Comparison of ENCODE assay signal across 8 cellular contexts in the genomic region with DNA sequence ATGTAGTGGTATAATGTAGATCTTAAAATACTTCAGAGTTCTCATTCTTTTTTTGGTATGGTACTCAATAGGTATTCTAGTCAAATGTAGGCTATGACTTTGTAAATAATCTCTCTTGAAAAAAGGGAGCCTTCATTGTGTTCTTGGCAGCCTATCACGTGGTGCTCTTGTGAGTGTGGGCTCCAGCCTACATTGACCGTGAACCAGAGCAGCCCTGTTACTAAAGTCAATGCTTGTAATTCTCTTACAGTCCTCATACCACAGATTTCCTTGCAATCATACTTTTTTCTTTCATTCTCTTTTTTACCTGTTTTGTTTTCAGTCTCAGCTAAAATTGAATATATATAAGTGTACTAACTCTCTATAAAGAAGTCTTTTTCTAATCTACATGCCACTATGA. TPM values are rescaled to one million over a fixed set of nuclear protein-coding genes. Genes with fewer than 3 reads are reported as not detected.
A peak's percentile ranks its signal among the peaks of the same experiment; 100 is the strongest.
DNase-seq lines count a peak whose midpoint lies in the region; ATAC-seq, FAIRE-seq and TF ChIP-seq lines count a peak whose summit lies in the region.

No MANE protein-coding gene starts in this region.

- H3K27ac Mint-ChIP-seq in mesothelial cell of epicardium, result peak overlapping the region; percentile 45

- CTCF ChIA-PET in GM12878 (lab: Yijun Ruan, JAX), result interaction anchor here (0.5 kb wide), 1 partner anchor 85 kb away, joined by 3 read pairs; no protein-coding TSS in a partner anchor

- H3K4me1 ChIP-seq in GM12878 (ENCODE audit: control insufficient read depth, insufficient read depth, low read length), result peaks cover 24% of the 10 kb centered on the region

- peak overlapping the region; percentile 68 for H3K4me2 ChIP-seq in GM12878 (ENCODE audit: control insufficient read depth, insufficient read depth)

- FAIRE-seq in GM12878 (lab: Jason Lieb, UNC) (no peak), urothelium cell line (lab: Jason Lieb, UNC) (no peak)

- TF ChIP-seq POLR2A in GM12878 (IDR thresholded peaks at IDR 0.05; ENCODE audit: low read depth, low read length), result no peak

- peaks cover 8% of the 10 kb centered on the region; the same call in 2 of the 3 replicates for H3K9me3 ChIP-seq in GM12878 (replicated peaks; ENCODE audit: control insufficient read depth, insufficient read depth, low read length)

- H3K9me3 Mint-ChIP-seq in mesothelial cell of epicardium, result no peaks in the 10 kb centered on the region

- peaks cover 3% of the 10 kb centered on the region for H3K36me3 Mint-ChIP-seq in mesothelial cell of epicardium

- H3K27me3 Mint-ChIP-seq in mesothelial cell of epicardium (ENCODE audit: low read depth), result no peaks in the 10 kb centered on the region

- POLR2A ChIA-PET in GM12878 (lab: Charles Lee), result interaction anchor here (0.9 kb wide), 1 partner anchor 10 kb away, joined by 3 read pairs; no protein-coding TSS in a partner anchor

- H3K79me2 ChIP-seq in GM12878 (ENCODE audit: control insufficient read depth, insufficient read depth, low read length), result peaks cover 97% of the 10 kb centered on the region

- in situ Hi-C loops in GM12878 (cut with MboI), result no loop called here

- no peaks in the 10 kb centered on the region for H4K20me1 ChIP-seq in GM12878 (ENCODE audit: control insufficient read depth, insufficient read depth)

- H3K4me1 Mint-ChIP-seq in mesothelial cell of epicardium, result peaks cover 23% of the 10 kb centered on the region

- H3K27me3 ChIP-seq in GM12878 (replicated peaks in 1 of 2; ENCODE audit: control insufficient read depth in 2 of 2, insufficient read depth in 2 of 2, low read length in 1 of 2), result no peaks in the 10 kb centered on the region

- ATAC-seq in HG03469 (IDR thresholded peaks at IDR 0.05; ENCODE audit: unreplicated experiment) (peak; percentile 35), GM12878 (peak; percentile 80), GM21825 (IDR thresholded peaks at IDR 0.05; ENCODE audit: unreplicated experiment) (no peak), GM21528 (IDR thresholded peaks at IDR 0.05; ENCODE audit: low FRiP score, unreplicated experiment) (no peak)

- no peak overlapping the region for H3K4me3 ChIP-seq in GM12878

- 0 out of 2 replicates have a peak overlapping the region, but pooled peaks have one; percentile 9 for H3K9ac ChIP-seq in GM12878 (ENCODE audit: control insufficient read depth, insufficient read depth, low read length)

- TF ChIP-seq CTCF in GM12878 (IDR thresholded peaks at IDR 0.05 in 2 of 3, conservative IDR thresholded peaks at IDR 0.05 in 1 of 3; ENCODE audit: control insufficient read depth in 2 of 3, extremely low read depth in 1 of 3, insufficient read depth in 1 of 3, low read depth in 3 of 3, low read length in 3 of 3) (no peak), mesothelial cell of epicardium (IDR thresholded peaks at IDR 0.05; ENCODE audit: unreplicated experiment) (no peak)

- WGBS in GM12878 (ENCODE audit: insufficient coverage, insufficient replicate concordance, low lambda C conversion rate, missing lambda C conversion rate), result 97% methylated on average over 2 of the region's 2 CpGs

- no peak overlapping the region for H3K4me3 Mint-ChIP-seq in mesothelial cell of epicardium

- DNase-seq in GM03348 (ENCODE audit: low spot score) (peak; percentile 38), GM12878 (ENCODE audit: low read depth, low spot score) (no peak), mesothelial cell of epicardium (ENCODE audit: low spot score in 2 of 2, unreplicated experiment in 2 of 2) (no peak), urothelium cell line (ENCODE audit: low spot score) (no peak), CD1c-positive myeloid dendritic cell (ENCODE audit: extremely low spot score) (no peak)

- H3K36me3 ChIP-seq in GM12878 (ENCODE audit: control insufficient read depth in 2 of 2, insufficient read depth in 2 of 2, low read length in 1 of 2), result peaks cover 2 to 8% of the 10 kb centered on the region in 2 experiments

- SMC1A ChIA-PET in GM12878 (lab: Charles Lee; ENCODE audit: uncharacterized antibody, unreplicated experiment), result interaction anchor here (0.6 to 3.7 kb wide), 9 partner anchors 13 to 135 kb away, joined by 3 to 23 read pairs (median 5); no protein-coding TSS in a partner anchor

- no TSS peak for BruUV-seq in GM12878 (replicated peaks; lab: Mats Ljungman, UMichigan)

- intact Hi-C loops in GM12878 (cut with micrococcal nuclease; ENCODE audit: unreplicated experiment), result no loop called here

- no peak for TF ChIP-seq RAD21 in GM12878 (IDR thresholded peaks at IDR 0.05; ENCODE audit: insufficient read depth, low read depth, low read length)

- H3K27ac ChIP-seq in GM12878 (ENCODE audit: control insufficient read depth, insufficient read depth), result peak overlapping the region; percentile 27; the same call in 1 of the 2 replicates

- RAD21 ChIA-PET in GM12878 (lab: Charles Lee; ENCODE audit: unreplicated experiment), result interaction anchor here (0.6 to 1.4 kb wide), 3 partner anchors 28 to 30 kb away, joined by 3 to 4 read pairs (median 3); no protein-coding TSS in a partner anchor

- TF ChIP-seq EP300 in GM12878 (IDR thresholded peaks at IDR 0.05; ENCODE audit: borderline replicate concordance in 1 of 2, control insufficient read depth in 1 of 2, low read depth in 2 of 2, low read length in 2 of 2), result no peak

- H2AFZ ChIP-seq in GM12878 (ENCODE audit: control insufficient read depth, low read depth, low read length), result no peak overlapping the region

TF ChIP-seq in GM12878, 131 proteins besides CTCF, POLR2A, EP300 and RAD21 (continues in another document):
- TF ChIP-seq ZNF24 (IDR thresholded peaks at IDR 0.05), result no peak
- TF ChIP-seq SMAD5 (IDR thresholded peaks at IDR 0.05; ENCODE audit: low read depth), result no peak
- TF ChIP-seq YBX1 (IDR thresholded peaks at IDR 0.05), result no peak
- TF ChIP-seq, protein P1, sequence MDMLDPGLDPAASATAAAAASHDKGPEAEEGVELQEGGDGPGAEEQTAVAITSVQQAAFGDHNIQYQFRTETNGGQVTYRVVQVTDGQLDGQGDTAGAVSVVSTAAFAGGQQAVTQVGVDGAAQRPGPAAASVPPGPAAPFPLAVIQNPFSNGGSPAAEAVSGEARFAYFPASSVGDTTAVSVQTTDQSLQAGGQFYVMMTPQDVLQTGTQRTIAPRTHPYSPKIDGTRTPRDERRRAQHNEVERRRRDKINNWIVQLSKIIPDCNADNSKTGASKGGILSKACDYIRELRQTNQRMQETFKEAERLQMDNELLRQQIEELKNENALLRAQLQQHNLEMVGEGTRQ (IDR thresholded peaks at IDR 0.05; ENCODE audit: borderline replicate concordance, low read depth, low read length), result peak; percentile 30; the same call in 1 of the 2 replicates
- TF ChIP-seq MYC (IDR thresholded peaks at IDR 0.05; ENCODE audit: insufficient read depth, insufficient read length, insufficient replicate concordance, low read length, severe bottlenecking), result no peak
- TF ChIP-seq, protein P2, sequence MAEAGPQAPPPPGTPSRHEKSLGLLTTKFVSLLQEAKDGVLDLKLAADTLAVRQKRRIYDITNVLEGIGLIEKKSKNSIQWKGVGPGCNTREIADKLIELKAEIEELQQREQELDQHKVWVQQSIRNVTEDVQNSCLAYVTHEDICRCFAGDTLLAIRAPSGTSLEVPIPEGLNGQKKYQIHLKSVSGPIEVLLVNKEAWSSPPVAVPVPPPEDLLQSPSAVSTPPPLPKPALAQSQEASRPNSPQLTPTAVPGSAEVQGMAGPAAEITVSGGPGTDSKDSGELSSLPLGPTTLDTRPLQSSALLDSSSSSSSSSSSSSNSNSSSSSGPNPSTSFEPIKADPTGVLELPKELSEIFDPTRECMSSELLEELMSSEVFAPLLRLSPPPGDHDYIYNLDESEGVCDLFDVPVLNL (IDR thresholded peaks at IDR 0.05; ENCODE audit: low read depth, low read length), result no peak
- TF ChIP-seq MTA3 (IDR thresholded peaks at IDR 0.05; ENCODE audit: borderline replicate concordance, low read length), result no peak
- TF ChIP-seq NR2F1 (conservative IDR thresholded peaks at IDR 0.05), result no peak
- no peak for TF ChIP-seq PAX5 (IDR thresholded peaks at IDR 0.05; ENCODE audit: borderline replicate concordance, low read depth, low read length)
- TF ChIP-seq, protein P3, sequence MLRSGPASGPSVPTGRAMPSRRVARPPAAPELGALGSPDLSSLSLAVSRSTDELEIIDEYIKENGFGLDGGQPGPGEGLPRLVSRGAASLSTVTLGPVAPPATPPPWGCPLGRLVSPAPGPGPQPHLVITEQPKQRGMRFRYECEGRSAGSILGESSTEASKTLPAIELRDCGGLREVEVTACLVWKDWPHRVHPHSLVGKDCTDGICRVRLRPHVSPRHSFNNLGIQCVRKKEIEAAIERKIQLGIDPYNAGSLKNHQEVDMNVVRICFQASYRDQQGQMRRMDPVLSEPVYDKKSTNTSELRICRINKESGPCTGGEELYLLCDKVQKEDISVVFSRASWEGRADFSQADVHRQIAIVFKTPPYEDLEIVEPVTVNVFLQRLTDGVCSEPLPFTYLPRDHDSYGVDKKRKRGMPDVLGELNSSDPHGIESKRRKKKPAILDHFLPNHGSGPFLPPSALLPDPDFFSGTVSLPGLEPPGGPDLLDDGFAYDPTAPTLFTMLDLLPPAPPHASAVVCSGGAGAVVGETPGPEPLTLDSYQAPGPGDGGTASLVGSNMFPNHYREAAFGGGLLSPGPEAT (IDR thresholded peaks at IDR 0.05; ENCODE audit: low read depth), result no peak

RNA-seq across cellular contexts. Expression of a gene that starts 31.1 kb away (rescaled TPM):
- total RNA-seq in GM12878 (2013; cell fraction: nucleolus; rRNA removed), result 1,061 and 1,083 TPM in 2 replicates
- total RNA-seq in GM12878 (2014; rRNA removed), result 68.0 and 68.8 TPM in 2 replicates
- total RNA-seq in GM12878 (2014; rRNA removed; fragmentation: Illumina TruSeq; extraction: Trizol), result 73.7 and 80.8 TPM in 2 replicates
- total RNA-seq in GM12878 (2021), result 116 and 133 TPM in 2 replicates
- 28.7 TPM for polyA plus RNA-seq in GM12878 (2011; ENCODE audit: low read depth)
- polyA plus RNA-seq in GM12878 (2011; rRNA removed), result 21.3 and 24.7 TPM in 2 replicates
- 21.4 and 24.5 TPM in 2 replicates for polyA plus RNA-seq in GM12878 (2011; cell fraction: cytosol; rRNA removed)
- polyA plus RNA-seq in GM12878 (2011; cell fraction: nucleus; rRNA removed), result 69.4 and 82.0 TPM in 2 replicates
- polyA plus RNA-seq in GM12878 (2012), result 43.0 and 45.3 TPM in 2 replicates
- 59.2 and 69.9 TPM in 2 replicates for polyA plus RNA-seq in GM12878 (2014; fragmentation: Illumina TruSeq; extraction: Trizol)
- 10 to 100 TPM; 37.7 to 73.9 TPM for polyA plus RNA-seq in GM12878 (2014; fragmentation: Nextera tagmentation; extraction: Ambion mirVana)
- polyA plus RNA-seq in GM12878 (2014; rRNA removed), result 50.0 and 59.1 TPM in 2 replicates
- polyA plus RNA-seq in GM12878 (2016; fragmentation: Nextera tagmentation; extraction: Ambion mirVana), result 10 to 100 TPM; 32.4 to 39.1 TPM
- polyA minus RNA-seq in GM12878 (2011; rRNA and poly(A)+ RNA removed), result 124 and 158 TPM in 2 replicates
- polyA minus RNA-seq in GM12878 (2011; cell fraction: cytosol; rRNA and poly(A)+ RNA removed), result 32.6 and 38.9 TPM in 2 replicates
- 206 and 401 TPM in 2 replicates for polyA minus RNA-seq in GM12878 (2011; cell fraction: nucleus; rRNA and poly(A)+ RNA removed)
- total RNA-seq in mesothelial cell of epicardium, result 137 to 155 TPM (median 143 TPM) in 3 replicates

Comparison
In these comparisons a context has a peak if more than half of its experiments do, and no peak if none do; other contexts are left out.
1. ATAC-seq: peak in HG03469 (single experiment) and GM12878 (single experiment); none in GM21825 (single experiment) and GM21528 (single experiment).